In the genomic region with DNA sequence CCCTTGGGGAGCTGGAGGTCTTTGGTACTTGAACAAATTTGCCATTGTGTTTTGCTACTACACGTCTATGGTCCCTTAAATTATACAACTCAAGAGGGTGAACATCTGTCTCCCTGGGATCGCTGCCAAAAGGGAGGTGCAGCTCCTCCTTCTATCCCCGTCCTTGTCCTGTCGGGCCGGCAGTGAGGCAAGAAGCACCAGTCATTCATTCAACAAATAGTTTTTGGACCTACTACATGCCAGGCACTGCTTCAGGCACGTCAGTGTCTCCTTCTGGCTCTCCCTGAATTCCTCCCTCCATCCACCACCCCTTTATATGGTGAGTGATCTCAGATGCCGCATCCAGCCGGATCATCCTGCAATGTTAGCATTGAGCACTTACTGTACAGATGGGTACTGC, we compare ENCODE assay signal across 14 cellular contexts. TPM values are rescaled to one million over a fixed set of nuclear protein-coding genes. Genes with fewer than 3 reads are reported as not detected.
DNase-seq lines count a peak whose midpoint lies in the region; ATAC-seq, FAIRE-seq and TF ChIP-seq lines count a peak whose summit lies in the region.
"Had no signal": no experiment of that assay in that cellular context is flagged by ENCODE, and none has a peak within 500 bp of the region (broad histone marks: within the 10 kb centered on the region; RNA-seq: fewer than 3 reads in every experiment).

No MANE protein-coding gene starts in this region.

- peaks cover 42% of the 10 kb centered on the region for H3K27me3 Mint-ChIP-seq in MCF 10A (ENCODE audit: insufficient read depth, unreplicated experiment)

- no peak overlapping the region for H3K4me3 Mint-ChIP-seq in MCF 10A (ENCODE audit: unreplicated experiment)
- H3K4me3 Mint-ChIP-seq: natural killer cell had no signal

- no TSS peak for BruUV-seq in MCF 10A (replicated peaks; lab: Mats Ljungman, UMichigan)

- no peak overlapping the region for H3K27ac Mint-ChIP-seq in MCF 10A (ENCODE audit: low read depth, unreplicated experiment)
- H3K27ac Mint-ChIP-seq: natural killer cell had no signal

- peak; percentile 73 for DNase-seq in MCF 10A (ENCODE audit: unreplicated experiment)
- DNase-seq in breast epithelium (ENCODE audit: low spot score in 2 of 2) = no peak
- peak; percentile 98 for DNase-seq in NCI-H345 treated with DMSO at 0.1 percent for 48 hours (lab: John Stamatoyannopoulos, UW; ENCODE audit: unreplicated experiment)
- DNase-seq in bronchial epithelial cell (ENCODE audit: low read depth) = peak; percentile 33
- no peak for DNase-seq in stimulated activated CD4-positive, alpha-beta T cell treated with anti-CD3 and anti-CD28 coated beads, Interleukin-12 subunit alpha, Interleukin-12 subunit beta, amount 100 ng/mL, for 4 hours
- no peak for DNase-seq in activated CD8-positive, alpha-beta memory T cell treated with anti-CD3 and anti-CD28 coated beads, Interleukin-2, amount 50 U/mL, for 4 hours
- DNase-seq in activated CD4-positive, CD25-positive, alpha-beta regulatory T cell (lab: John Stamatoyannopoulos, UW) = no peak
- DNase-seq: 8988T; effector memory CD4-positive, alpha-beta T cell; GDM1; natural killer cell; NCI-H526 treated with DMSO at 0.1 percent for 48 hours; stomach had no signal

- POLR2A ChIA-PET in MCF 10A (lab: Yijun Ruan, JAX) = interaction anchor here (0.8 to 4.7 kb wide), 2 partner anchors 12 to 973 kb away, joined by 3 to 32 read pairs; partner anchors contain the start of gene TTYH2

- H3K36me3 ChIP-seq in breast epithelium = no peaks in the 10 kb centered on the region
- peaks cover 8% of the 10 kb centered on the region for H3K36me3 ChIP-seq in bronchial epithelial cell (ENCODE audit: control insufficient read depth, insufficient read depth, low read length)

- no peak overlapping the region for H3K27ac ChIP-seq in breast epithelium
- H3K27ac ChIP-seq: stomach had no signal

- intact Hi-C loops in MCF 10A (cut with micrococcal nuclease) = no loop called here
- intact Hi-C loops in breast epithelium (cut with DNase I; ENCODE audit: low total_unique reads) = no loop called here

- H3K36me3 Mint-ChIP-seq in MCF 10A (ENCODE audit: insufficient read depth, unreplicated experiment) = peaks cover 38% of the 10 kb centered on the region
- H3K36me3 Mint-ChIP-seq: natural killer cell had no signal

- H3K9me3 Mint-ChIP-seq in MCF 10A (ENCODE audit: unreplicated experiment) = no peaks in the 10 kb centered on the region
- H3K9me3 Mint-ChIP-seq: natural killer cell had no signal

- no peak for FAIRE-seq in bronchial epithelial cell (lab: Jason Lieb, UNC)

- TF ChIP-seq CTCF in MCF 10A (IDR thresholded peaks at IDR 0.05; ENCODE audit: unreplicated experiment) (no peak), breast epithelium (IDR thresholded peaks at IDR 0.05) (no peak), bronchial epithelial cell (IDR thresholded peaks at IDR 0.05; ENCODE audit: insufficient read depth, low read length, severe bottlenecking) (no peak)

- TF ChIP-seq POLR2A in breast epithelium (IDR thresholded peaks at IDR 0.05) = no peak

- CTCF ChIA-PET in MCF 10A (lab: Yijun Ruan, JAX) = interaction anchor here (0.5 to 0.6 kb wide), 2 partner anchors 339 to 748 kb away, joined by 3 read pairs; no protein-coding TSS in a partner anchor

- H3K9me3 ChIP-seq in breast epithelium = no peaks in the 10 kb centered on the region
- H3K9me3 ChIP-seq: stomach had no signal

- peaks cover 0 to 26% of the 10 kb centered on the region in 2 donors for H3K27me3 ChIP-seq in breast epithelium
- H3K27me3 ChIP-seq in bronchial epithelial cell (ENCODE audit: control insufficient read depth, insufficient read depth, low read length) = peaks cover 5% of the 10 kb centered on the region

- peaks cover 0 to 16% of the 10 kb centered on the region in 2 donors for H3K4me1 ChIP-seq in breast epithelium

- ATAC-seq in GM21515 (IDR thresholded peaks at IDR 0.05; ENCODE audit: unreplicated experiment) = no peak
- ATAC-seq: natural killer cell had no signal

- H3K4me3 ChIP-seq in breast epithelium (no peak overlapping the region), bronchial epithelial cell (ENCODE audit: low read depth, low read length) (no peak overlapping the region)
- H3K4me3 ChIP-seq: stomach had no signal

- H3K4me1 Mint-ChIP-seq in MCF 10A (ENCODE audit: insufficient read depth, unreplicated experiment) = peaks cover 16% of the 10 kb centered on the region

RNA-seq across cellular contexts. Expression of gene RPL38, which starts 2.2 kb away (rescaled TPM):
- total RNA-seq in MCF 10A (2022) (1,197 and 1,378 TPM in 2 replicates), breast epithelium (100 to 1,000 TPM; 304 to 570 (median 471) TPM), bronchial epithelial cell (436 and 2,898 TPM in 2 replicates)

RNA-seq across cellular contexts. Expression of gene TTYH2, which starts 12.1 kb away (rescaled TPM):
- total RNA-seq in MCF 10A (2022) (0.12 and 0.66 TPM in 2 replicates), breast epithelium (1 to 10 TPM; 4.2 to 5.9 (median 5.6) TPM), bronchial epithelial cell (1.3 and 2.4 TPM in 2 replicates)

Comparison
In these comparisons a context has a peak if more than half of its experiments do, and no peak if none do; other contexts are left out.
1. DNase-seq: peak in MCF 10A (single experiment), NCI-H345 treated with DMSO at 0.1 percent for 48 hours (single experiment) and bronchial epithelial cell (single experiment); none in breast epithelium (0 of 2), stimulated activated CD4-positive, alpha-beta T cell treated with anti-CD3 and anti-CD28 coated beads, Interleukin-12 subunit alpha, Interleukin-12 subunit beta, amount 100 ng/mL, for 4 hours (single experiment), activated CD8-positive, alpha-beta memory T cell treated with anti-CD3 and anti-CD28 coated beads, Interleukin-2, amount 50 U/mL, for 4 hours (single experiment) and activated CD4-positive, CD25-positive, alpha-beta regulatory T cell (0 of 4).